Comparison of ENCODE assay signal across 1 cellular context in genomic region chr17:78127888-78128615, GRCh38.
A peak's percentile ranks its signal among the peaks of the same experiment; 100 is the strongest.
TF ChIP-seq lines count a peak whose summit lies in the region.

No MANE protein-coding gene starts in this region.

TF ChIP-seq in H1, 55 proteins besides CTCF, POLR2A, EP300 and RAD21:
- no peak for TF ChIP-seq ATF3 (IDR thresholded peaks at IDR 0.05; ENCODE audit: insufficient read depth, low read depth, low read length)
- TF ChIP-seq FOSL1 (IDR thresholded peaks at IDR 0.05; ENCODE audit: insufficient read depth, low read depth, low read length): no peak
- no peak for TF ChIP-seq CHD1 (IDR thresholded peaks at IDR 0.05; ENCODE audit: low read depth, low read length)
- no peak for TF ChIP-seq USF2 (IDR thresholded peaks at IDR 0.05; ENCODE audit: low read length)
- no peak for TF ChIP-seq CREB1 (IDR thresholded peaks at IDR 0.05)
- no peak for TF ChIP-seq TEAD4 (IDR thresholded peaks at IDR 0.05; ENCODE audit: low read depth, low read length)
- TF ChIP-seq JUND (IDR thresholded peaks at IDR 0.05; ENCODE audit: low read length): no peak
- peak; percentile 55; the same call in 1 of the 2 replicates for TF ChIP-seq PHF8 (conservative IDR thresholded peaks at IDR 0.05; ENCODE audit: low read depth, low read length)
- TF ChIP-seq E2F6 (IDR thresholded peaks at IDR 0.05): no peak
- TF ChIP-seq MAFK (IDR thresholded peaks at IDR 0.05; ENCODE audit: low read depth, low read length): no peak
- no peak for TF ChIP-seq GTF2F1 (IDR thresholded peaks at IDR 0.05; ENCODE audit: borderline replicate concordance, low read depth, low read length)
- TF ChIP-seq RXRA (IDR thresholded peaks at IDR 0.05; ENCODE audit: insufficient read depth, low read depth, low read length): no peak
- TF ChIP-seq SIX5 (IDR thresholded peaks at IDR 0.05; ENCODE audit: low read depth, low read length): no peak
- no peak for TF ChIP-seq ASH2L (IDR thresholded peaks at IDR 0.05; ENCODE audit: low read length)
- TF ChIP-seq SIN3A (conservative IDR thresholded peaks at IDR 0.05 in 1 of 2, IDR thresholded peaks at IDR 0.05 in 1 of 2; ENCODE audit: low read depth in 1 of 2, low read length in 2 of 2): peak; percentile 58 to 73; a peak in 3 of 4 replicates
- no peak for TF ChIP-seq HDAC6 (IDR thresholded peaks at IDR 0.05; ENCODE audit: low read depth, low read length)
- TF ChIP-seq SP2 (IDR thresholded peaks at IDR 0.05; ENCODE audit: low read length): no peak
- TF ChIP-seq TCF12 (IDR thresholded peaks at IDR 0.05; ENCODE audit: low read depth, low read length): no peak
- peak; percentile 29 for TF ChIP-seq KDM4A (IDR thresholded peaks at IDR 0.05; ENCODE audit: low read depth, low read length, severe bottlenecking)
- no peak for TF ChIP-seq TBP (IDR thresholded peaks at IDR 0.05; ENCODE audit: low read depth, low read length)
- no peak for TF ChIP-seq BRCA1 (IDR thresholded peaks at IDR 0.05; ENCODE audit: low read depth, low read length)
- no peak for TF ChIP-seq CBX5 (IDR thresholded peaks at IDR 0.05; ENCODE audit: low read depth, low read length)
- TF ChIP-seq JUN (IDR thresholded peaks at IDR 0.05; ENCODE audit: low read depth, low read length): no peak
- no peak for TF ChIP-seq TAF1 (IDR thresholded peaks at IDR 0.05; ENCODE audit: low read depth, low read length)
- no peak for TF ChIP-seq CTBP2 (IDR thresholded peaks at IDR 0.05; ENCODE audit: borderline replicate concordance, insufficient read depth, insufficient read length, low read length)
- no peak for TF ChIP-seq EGR1 (IDR thresholded peaks at IDR 0.05; ENCODE audit: borderline replicate concordance, low read depth, low read length)
- no peak for TF ChIP-seq SP1 (IDR thresholded peaks at IDR 0.05; ENCODE audit: low read depth, low read length)
- TF ChIP-seq SRF (IDR thresholded peaks at IDR 0.05; ENCODE audit: low read depth, low read length): no peak
- no peak for TF ChIP-seq CEBPB (IDR thresholded peaks at IDR 0.05; ENCODE audit: low read depth, low read length)
- TF ChIP-seq HDAC2 (IDR thresholded peaks at IDR 0.05; ENCODE audit: borderline replicate concordance in 1 of 2, low read depth in 2 of 2, low read length in 2 of 2): 0 out of 4 replicates have a peak, but pooled peaks of 1 of the 2 experiments have one; percentile 25
